In genomic region chr12:104477812-104478388, GRCh38 we compare ENCODE assay signal across 1 cellular context.
TF ChIP-seq lines count a peak whose summit lies in the region.

No MANE protein-coding gene starts in this region.

TF ChIP-seq in endothelial cell of umbilical vein, 7 proteins besides CTCF, POLR2A, EP300 and RAD21 (continued from another document):
- TF ChIP-seq MYC (IDR thresholded peaks at IDR 0.05; ENCODE audit: low read depth, low read length) (no peak), FOS (IDR thresholded peaks at IDR 0.05; ENCODE audit: borderline replicate concordance, insufficient read depth, low read length) (no peak), MAX (IDR thresholded peaks at IDR 0.05; ENCODE audit: insufficient read depth, insufficient read length) (no peak)
TF ChIP-seq in endothelial cell of umbilical vein: peak in this region for 0.
